In the genomic region with DNA sequence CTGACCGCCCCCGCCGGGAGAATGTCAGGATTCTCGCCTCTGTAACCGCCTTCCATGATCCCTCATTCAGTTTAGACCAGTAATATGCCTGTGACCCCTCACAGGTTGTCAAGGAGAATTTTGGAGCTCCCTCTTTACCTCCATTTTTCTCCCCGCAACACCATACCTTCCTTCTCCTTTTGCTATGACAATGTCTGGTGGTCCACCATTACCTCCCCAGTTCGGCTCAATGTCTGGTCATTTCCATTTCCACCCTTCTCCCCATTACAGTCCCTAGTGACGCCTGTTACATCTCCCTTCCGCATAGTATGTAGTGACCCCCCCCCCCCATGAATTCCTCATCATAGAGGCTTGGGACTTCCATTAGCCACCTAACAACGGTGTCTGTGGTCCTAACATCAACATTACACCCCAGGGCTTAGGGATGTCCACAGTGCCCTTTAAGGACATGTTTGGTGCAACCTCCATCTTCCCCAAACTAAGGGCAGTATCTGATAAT, we compare ENCODE assay signal across 8 cellular contexts. TPM values are rescaled to one million over a fixed set of nuclear protein-coding genes. Genes with fewer than 3 reads are reported as not detected.
DNase-seq lines count a peak whose midpoint lies in the region; ATAC-seq and TF ChIP-seq lines count a peak whose summit lies in the region.

No MANE protein-coding gene starts in this region.

- POLR2A ChIA-PET in A673 (lab: Charles Lee; ENCODE audit: low non-redundant PET) = no interaction called here

- H3K4me1 ChIP-seq in A673 (ENCODE audit: insufficient read depth, low read length, poor library complexity, severe bottlenecking) (no peaks in the 10 kb centered on the region), HUES6 (ENCODE audit: control insufficient read depth, insufficient read depth, low read length) (peaks cover 12% of the 10 kb centered on the region; the same call in 1 of the 2 replicates), mucosa of stomach (ENCODE audit: control insufficient read depth, insufficient read depth, low read length) (peaks cover 15% of the 10 kb centered on the region)

- TF ChIP-seq CTCF in A673 (conservative IDR thresholded peaks at IDR 0.05; ENCODE audit: low read depth, low read length) = no peak

- H3K9ac ChIP-seq in HUES6 (ENCODE audit: low read length) (peak overlapping the region; percentile 67), mucosa of stomach (ENCODE audit: low read length) (peak overlapping the region; percentile 75)

- ATAC-seq in GM18517 (IDR thresholded peaks at IDR 0.05; ENCODE audit: unreplicated experiment) = no peak

- H3K4me3 ChIP-seq in A673 (ENCODE audit: low read depth, low read length, poor library complexity, severe bottlenecking) (peak overlapping the region; percentile 69), HUES6 (ENCODE audit: low read depth, low read length) (peak overlapping the region; percentile 82), mucosa of stomach (ENCODE audit: low read length) (no peak overlapping the region)

- BruUV-seq in A673 (replicated peaks; lab: Mats Ljungman, UMichigan) = TSS peak; percentile 55

- H3K9me3 ChIP-seq in A673 (ENCODE audit: low read depth, low read length, poor library complexity, severe bottlenecking) = no peaks in the 10 kb centered on the region
- H3K9me3 ChIP-seq in HUES6 (ENCODE audit: control insufficient read depth, insufficient read depth, low read depth, low read length) = peaks cover 3% of the 10 kb centered on the region; the same call in 1 of the 2 replicates
- H3K9me3 ChIP-seq in mucosa of stomach (ENCODE audit: control insufficient read depth, low read length) = no peaks in the 10 kb centered on the region

- CTCF ChIA-PET in A673 (lab: Charles Lee) = interaction anchor here (0.7 kb wide), 2 partner anchors 271 to 507 kb away, joined by 9 read pairs; no protein-coding TSS in a partner anchor

- H3K27ac ChIP-seq in A673 (ENCODE audit: low read depth, low read length, poor library complexity, severe bottlenecking) (peak overlapping the region; percentile 93), HUES6 (ENCODE audit: low read depth, low read length) (no peak overlapping the region), caudate nucleus (ENCODE audit: low read depth, low read length) (peak overlapping the region; percentile 98)

- H3K27me3 ChIP-seq in A673 (replicated peaks; ENCODE audit: insufficient read depth, low read depth, low read length, poor library complexity) (no peaks in the 10 kb centered on the region), HUES6 (ENCODE audit: control insufficient read depth, insufficient read depth, low read length) (no peaks in the 10 kb centered on the region), mucosa of stomach (ENCODE audit: control insufficient read depth, insufficient read depth, low read length) (no peaks in the 10 kb centered on the region)

- no peak for DNase-seq in A673 (ENCODE audit: low spot score)
- DNase-seq in caudate nucleus (lab: John Stamatoyannopoulos, UW) = no peak
- no peak for DNase-seq in T-helper 9 cell
- DNase-seq in NCI-H1436 treated with DMSO at 0.1 percent for 48 hours (lab: John Stamatoyannopoulos, UW) = no peak
- no peak for DNase-seq in NCI-H1105 treated with DMSO at 0.1 percent for 48 hours (lab: John Stamatoyannopoulos, UW)

- intact Hi-C loops in A673 (cut with micrococcal nuclease; ENCODE audit: unreplicated experiment) = loop anchor here (5.0 kb wide), 2 partner anchors 81 to 466 kb away; no protein-coding TSS in a partner anchor

- H3K36me3 ChIP-seq in A673 (ENCODE audit: insufficient read depth, low read length, poor library complexity, severe bottlenecking) (peaks cover 29% of the 10 kb centered on the region), HUES6 (ENCODE audit: control insufficient read depth, insufficient read depth, low read length) (peaks cover 33% of the 10 kb centered on the region), mucosa of stomach (ENCODE audit: control insufficient read depth, insufficient read depth, low read length) (no peaks in the 10 kb centered on the region)

RNA-seq across cellular contexts. Expression of gene ARAF, which starts 0.7 kb away (rescaled TPM):
- 60.0 and 60.9 TPM in 2 replicates for total RNA-seq in A673 (2021)

RNA-seq across cellular contexts. Expression of gene TIMP1, which starts 20.5 kb away (rescaled TPM):
- 386 and 471 TPM in 2 replicates for total RNA-seq in A673 (2021)

RNA-seq across cellular contexts. Expression of gene SYN1, which starts 58.0 kb away (rescaled TPM):
- 8.1 and 9.2 TPM in 2 replicates for total RNA-seq in A673 (2021)
